ENCODE assay signal across 21 cellular contexts in genomic region chr10:34859170-34859569, GRCh38. TPM values are rescaled to one million over a fixed set of nuclear protein-coding genes. Genes with fewer than 3 reads are reported as not detected.
DNase-seq lines count a peak whose midpoint lies in the region; ATAC-seq and TF ChIP-seq lines count a peak whose summit lies in the region.
"Had no signal": no experiment of that assay in that cellular context is flagged by ENCODE, and none has a peak within 500 bp of the region (broad histone marks: within the 10 kb centered on the region; RNA-seq: fewer than 3 reads in every experiment).

No MANE protein-coding gene starts in this region.

- H3K27ac ChIP-seq in prostate gland (no peak overlapping the region), Peyer's patch (no peak overlapping the region)
- H3K27ac ChIP-seq: coronary artery, SJSA1 had no signal

- DNase-seq in NCI-H510A (lab: John Stamatoyannopoulos, UW) (peak; percentile 2), NCI-H510A treated with DMSO at 0.1 percent for 48 hours (lab: John Stamatoyannopoulos, UW) (no peak), MG63 (peak; percentile 6), cardiac fibroblast (ENCODE audit: low read depth in 2 of 2) (peak; percentile 12 to 30), prostate gland (ENCODE audit: low spot score) (peak; percentile 50), GF-D8 (lab: John Stamatoyannopoulos, UW) (no peak), Peyer's patch (no peak)
- DNase-seq: activated CD8-positive, alpha-beta T cell treated with anti-CD3 and anti-CD28 coated beads, Interleukin-2, amount 10 ng/mL, durations not matched to agents 7 days and 5 days; activated gamma-delta T cell; activated naive CD8-positive, alpha-beta T cell treated with anti-CD3 and anti-CD28 coated beads, Interleukin-2, amount 50 U/mL, for 24 hours; effector memory CD8-positive, alpha-beta T cell; esophagus squamous epithelium; MM.1S; NCI-H146; NCI-H446; stimulated activated CD4-positive, alpha-beta T cell treated with anti-CD3 and anti-CD28 coated beads, Interleukin-4, amount 100 ng/mL, for 1 hour had no signal

- no peaks in the 10 kb centered on the region for H3K9me3 ChIP-seq in MG63
- H3K9me3 ChIP-seq in prostate gland = no peaks in the 10 kb centered on the region
- H3K9me3 ChIP-seq in Peyer's patch = no peaks in the 10 kb centered on the region
- H3K9me3 ChIP-seq: esophagus squamous epithelium, SJSA1 had no signal

- H3K36me3 ChIP-seq in MG63 (no peaks in the 10 kb centered on the region), prostate gland (no peaks in the 10 kb centered on the region), Peyer's patch (no peaks in the 10 kb centered on the region)
- H3K36me3 ChIP-seq: esophagus squamous epithelium, SJSA1 had no signal

- H3K27me3 ChIP-seq in MG63 = no peaks in the 10 kb centered on the region
- H3K27me3 ChIP-seq in prostate gland (replicated peaks; ENCODE audit: insufficient read depth) = no peaks in the 10 kb centered on the region
- H3K27me3 ChIP-seq in Peyer's patch = no peaks in the 10 kb centered on the region
- H3K27me3 ChIP-seq: esophagus squamous epithelium, SJSA1 had no signal

- TF ChIP-seq POLR2A in prostate gland (IDR thresholded peaks at IDR 0.05) (no peak), Peyer's patch (IDR thresholded peaks at IDR 0.05) (no peak)

- H3K4me1 ChIP-seq in prostate gland (replicated peaks) (peaks cover 6% of the 10 kb centered on the region), Peyer's patch (peaks cover 0 to 8% (median 0%) of the 10 kb centered on the region in 4 donors)

- H3K4me3 ChIP-seq in MG63 (no peak overlapping the region), cardiac fibroblast (replicated peaks in 1 of 2; ENCODE audit: low read depth in 2 of 2, low read length in 2 of 2) (no peak overlapping the region), prostate gland (no peak overlapping the region), Peyer's patch (no peak overlapping the region)
- H3K4me3 ChIP-seq: coronary artery, esophagus squamous epithelium, SJSA1 had no signal

- intact Hi-C loops in prostate gland (cut with DNase I) = no loop called here

- no peak for ATAC-seq in GM19324 (IDR thresholded peaks at IDR 0.05; ENCODE audit: low FRiP score, unreplicated experiment)
- ATAC-seq: activated CD8-positive, alpha-beta T cell treated with anti-CD3 and anti-CD28 coated beads, Interleukin-2, amount 10 ng/mL, durations not matched to agents 7 days and 5 days; activated naive CD8-positive, alpha-beta T cell treated with anti-CD3 and anti-CD28 coated beads, Interleukin-2, amount 50 U/mL, for 24 hours; effector memory CD8-positive, alpha-beta T cell; natural killer cell treated with Interleukin-12 subunit alpha and Interleukin-12 subunit beta and Interleukin-15 and Interleukin-18, amount 100 ng/mL, for 72 hours; stimulated activated memory B cell treated with anti-CD40 and anti-IgM and Interleukin-4, amounts not matched to agents 10 μg/mL and 1 μg/mL and 100 μg/mL, for 72 hours had no signal

- TF ChIP-seq CTCF in cardiac fibroblast (IDR thresholded peaks at IDR 0.05; ENCODE audit: low read depth, low read length) = no peak
- no peak for TF ChIP-seq CTCF in prostate gland (IDR thresholded peaks at IDR 0.05)
- TF ChIP-seq CTCF in Peyer's patch (IDR thresholded peaks at IDR 0.05) = no peak

RNA-seq across cellular contexts. Expression of gene PARD3, which starts 44.1 kb away (rescaled TPM):
- 50.0 and 52.6 TPM in 2 replicates for total RNA-seq in MG63 (2014; rRNA removed; shearing (Covaris generic); ENCODE audit: low replicate concordance)
- 10 to 100 TPM; 32.0 to 61.9 TPM for total RNA-seq in prostate gland
- 100 to 1,000 TPM in 1 of 4 donors, 10 to 100 TPM in 3; 39.2 to 124 (median 48.0) TPM for total RNA-seq in Peyer's patch

Comparison
In these comparisons a context has a peak if more than half of its experiments do, and no peak if none do; other contexts are left out.
1. DNase-seq: peak in NCI-H510A (single experiment), MG63 (single experiment), cardiac fibroblast (2 of 2) and prostate gland (single experiment); none in NCI-H510A treated with DMSO at 0.1 percent for 48 hours (single experiment), GF-D8 (single experiment) and Peyer's patch (0 of 3).